Comparison of ENCODE assay signal across 8 cellular contexts in the genomic region with DNA sequence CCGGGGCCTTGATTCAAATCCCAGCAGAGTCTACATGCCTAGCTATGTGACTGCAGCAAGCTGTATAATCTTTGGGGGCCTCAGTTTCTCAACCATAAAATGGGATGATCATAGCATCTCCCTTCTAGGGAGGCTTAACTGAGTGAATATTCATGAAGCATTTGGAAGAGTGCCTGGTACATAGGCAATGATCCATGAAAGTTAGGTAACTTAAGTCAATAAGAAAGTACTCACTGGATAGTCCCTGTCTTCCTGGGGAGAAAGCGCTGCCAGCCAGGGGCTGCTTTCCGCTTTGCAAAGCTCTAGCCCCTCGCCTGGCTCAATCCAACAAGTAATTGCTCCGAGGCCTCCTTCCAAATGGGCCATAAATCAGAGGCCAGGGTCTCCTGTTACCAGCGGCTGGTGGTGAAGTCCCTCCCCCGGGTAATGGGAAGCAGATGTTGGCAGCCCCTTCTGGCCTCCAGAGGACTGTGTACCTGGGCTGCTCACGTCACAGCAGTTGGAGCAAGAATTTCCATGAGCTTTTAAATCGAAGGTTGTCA.
DNase-seq lines count a peak whose midpoint lies in the region; ATAC-seq and TF ChIP-seq lines count a peak whose summit lies in the region.
"Had no signal": no experiment of that assay in that cellular context is flagged by ENCODE, and none has a peak within 500 bp of the region (broad histone marks: within the 10 kb centered on the region; RNA-seq: fewer than 3 reads in every experiment).

No MANE protein-coding gene starts in this region.

- no peaks in the 10 kb centered on the region for H3K9me3 ChIP-seq in prostate gland
- H3K9me3 ChIP-seq: suprapubic skin had no signal

- DNase-seq in KBM-7 = peak; percentile 61
- peak; percentile 26 for DNase-seq in NCI-H446 treated with DMSO at 0.1 percent for 48 hours (lab: John Stamatoyannopoulos, UW)
- DNase-seq in epithelial cell of esophagus (ENCODE audit: low read depth) = peak; percentile 13
- DNase-seq in prostate gland (ENCODE audit: low spot score) = peak; percentile 92
- no peak for DNase-seq in mesenteric fat pad (ENCODE audit: low spot score)
- no peak for DNase-seq in HuH-7.5 (ENCODE audit: low spot score)

- no peaks in the 10 kb centered on the region for H3K36me3 ChIP-seq in prostate gland
- H3K36me3 ChIP-seq: suprapubic skin had no signal

- H3K27ac ChIP-seq in prostate gland = peak overlapping the region; percentile 68 to 81
- H3K27ac ChIP-seq: suprapubic skin had no signal

- peaks cover 16% of the 10 kb centered on the region for H3K4me1 ChIP-seq in prostate gland (replicated peaks)

- no peak for TF ChIP-seq CTCF in epithelial cell of esophagus (IDR thresholded peaks at IDR 0.05; ENCODE audit: insufficient read depth, low read depth, low read length, missing control alignments)
- TF ChIP-seq CTCF in prostate gland (IDR thresholded peaks at IDR 0.05) = peak in 2 of 4 experiments; percentile 33 to 37

- no peaks in the 10 kb centered on the region for H3K27me3 ChIP-seq in prostate gland (replicated peaks; ENCODE audit: insufficient read depth)
- H3K27me3 ChIP-seq: suprapubic skin had no signal

- no peak for TF ChIP-seq POLR2A in prostate gland (IDR thresholded peaks at IDR 0.05)

- H3K4me3 ChIP-seq in epithelial cell of esophagus (ENCODE audit: low read length) (no peak overlapping the region), prostate gland (no peak overlapping the region)
- H3K4me3 ChIP-seq: suprapubic skin had no signal

- WGBS in prostate gland = 23% methylated on average over 9 of the region's 9 CpGs

- intact Hi-C loops in prostate gland (cut with DNase I) = no loop called here

- in situ Hi-C loops in KBM-7 (cut with MboI; ENCODE audit: low pct_unique_long_range_greater_than_20kb, low sequenced_read_pairs) = no loop called here

- no peak for ATAC-seq in HG03095 (IDR thresholded peaks at IDR 0.05; ENCODE audit: unreplicated experiment)

Comparison
In these comparisons a context has a peak if more than half of its experiments do, and no peak if none do; other contexts are left out.
1. DNase-seq: peak in KBM-7 (single experiment), NCI-H446 treated with DMSO at 0.1 percent for 48 hours (single experiment), epithelial cell of esophagus (single experiment) and prostate gland (single experiment); none in mesenteric fat pad (single experiment) and HuH-7.5 (single experiment).